In genomic region chr19:42191855-42192254, GRCh38 we compare ENCODE assay signal across 10 cellular contexts. TPM values are rescaled to one million over a fixed set of nuclear protein-coding genes. Genes with fewer than 3 reads are reported as not detected.
A peak's percentile ranks its signal among the peaks of the same experiment; 100 is the strongest.
DNase-seq lines count a peak whose midpoint lies in the region; ATAC-seq and TF ChIP-seq lines count a peak whose summit lies in the region.
"Had no signal": no experiment of that assay in that cellular context is flagged by ENCODE, and none has a peak within 500 bp of the region (broad histone marks: within the 10 kb centered on the region; RNA-seq: fewer than 3 reads in every experiment).

No MANE protein-coding gene starts in this region.

- H3K27ac ChIP-seq in RWPE2 (ENCODE audit: poor library complexity, severe bottlenecking) (peak overlapping the region; percentile 33), foreskin keratinocyte (peak overlapping the region; percentile 2)
- H3K27ac ChIP-seq: parathyroid adenoma, thoracic aorta had no signal

- H3K4me3 ChIP-seq in AG09309 (ENCODE audit: control insufficient read depth, low read depth, low read length) (no peak overlapping the region), RWPE2 (ENCODE audit: severe bottlenecking) (no peak overlapping the region)
- H3K4me3 ChIP-seq: thoracic aorta had no signal

- TF ChIP-seq CTCF in AG09309 (IDR thresholded peaks at IDR 0.05; ENCODE audit: control insufficient read depth, insufficient read depth, low read depth, low read length, missing control alignments) (no peak), RWPE2 (IDR thresholded peaks at IDR 0.05; ENCODE audit: poor library complexity, severe bottlenecking) (no peak), foreskin keratinocyte (conservative IDR thresholded peaks at IDR 0.05) (no peak)

- DNase-seq in AG09309 (ENCODE audit: low read depth) (peak; percentile 21), HCEC 1CT (peak; percentile 92), RWPE2 (ENCODE audit: low spot score) (no peak), foreskin keratinocyte (peak; percentile 85 to 95), T-helper 9 cell (no peak), putamen (ENCODE audit: low spot score) (no peak), GM19240 (ENCODE audit: insufficient read length, low spot score) (no peak)

- peaks cover 16% of the 10 kb centered on the region for H3K4me1 ChIP-seq in RWPE2 (ENCODE audit: insufficient read depth, poor library complexity, severe bottlenecking)
- H3K4me1 ChIP-seq in foreskin keratinocyte, result peaks cover 13% of the 10 kb centered on the region
- H3K4me1 ChIP-seq: parathyroid adenoma had no signal

- peaks cover 4% of the 10 kb centered on the region for H3K9me3 ChIP-seq in RWPE2 (ENCODE audit: severe bottlenecking)

- no peaks in the 10 kb centered on the region for H3K36me3 ChIP-seq in RWPE2 (ENCODE audit: low read depth)
- H3K36me3 ChIP-seq: thoracic aorta had no signal

- H3K27me3 ChIP-seq in RWPE2 (ENCODE audit: insufficient read depth, poor library complexity, severe bottlenecking) (no peaks in the 10 kb centered on the region), foreskin keratinocyte (no peaks in the 10 kb centered on the region)

- ATAC-seq in RWPE2 (ENCODE audit: low read depth), result peak; percentile 91
- peak; percentile 89 for ATAC-seq in foreskin keratinocyte
- no peak for ATAC-seq in GM18909 (IDR thresholded peaks at IDR 0.05; ENCODE audit: poor library complexity, unreplicated experiment)

RNA-seq across cellular contexts. Expression of gene DEDD2, which starts 25.6 kb away (rescaled TPM):
- total RNA-seq in foreskin keratinocyte, result 33.2 and 35.1 TPM in 2 replicates
- 35.4 and 40.6 TPM in 2 replicates for polyA plus RNA-seq in foreskin keratinocyte

RNA-seq across cellular contexts. Expression of gene ZNF526, which starts 28.3 kb away (rescaled TPM):
- total RNA-seq in foreskin keratinocyte, result 13.5 and 15.1 TPM in 2 replicates
- 7.2 and 7.5 TPM in 2 replicates for polyA plus RNA-seq in foreskin keratinocyte

RNA-seq across cellular contexts. Expression of gene GSK3A, which starts 50.5 kb away (rescaled TPM):
- total RNA-seq in foreskin keratinocyte, result 37.2 and 42.6 TPM in 2 replicates
- polyA plus RNA-seq in foreskin keratinocyte, result 66.2 and 69.5 TPM in 2 replicates

RNA-seq across cellular contexts. Expression of gene POU2F2, which starts 59.6 kb away (rescaled TPM):
- total RNA-seq in foreskin keratinocyte, result 34.4 and 37.3 TPM in 2 replicates
- 49.6 and 59.3 TPM in 2 replicates for polyA plus RNA-seq in foreskin keratinocyte

Comparison
In these comparisons a context has a peak if more than half of its experiments do, and no peak if none do; other contexts are left out.
1. DNase-seq: peak in AG09309 (single experiment), HCEC 1CT (single experiment) and foreskin keratinocyte (2 of 2); none in RWPE2 (single experiment), T-helper 9 cell (single experiment), putamen (single experiment) and GM19240 (single experiment).